ENCODE assay signal across 7 cellular contexts in the genomic region with DNA sequence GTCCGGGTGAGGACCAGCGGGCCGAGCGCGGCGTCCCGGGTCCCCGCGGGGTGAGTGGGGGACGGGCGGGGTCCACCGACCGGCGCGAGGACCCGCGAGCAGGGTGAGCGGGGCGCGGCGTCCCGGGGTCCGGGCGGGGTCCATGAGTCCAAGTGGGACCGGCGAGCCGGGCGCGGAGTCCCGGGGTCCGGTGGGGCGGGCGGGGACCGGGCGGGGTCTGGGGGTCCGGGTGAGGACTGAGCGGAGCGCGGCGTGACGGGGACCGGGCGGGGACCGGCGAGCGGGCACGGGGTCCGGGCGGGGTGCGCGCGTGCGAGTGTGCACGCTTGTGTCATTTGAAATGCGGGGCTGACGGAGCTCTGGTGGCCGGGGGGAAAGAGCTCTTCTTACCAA. TPM values are rescaled to one million over a fixed set of nuclear protein-coding genes. Genes with fewer than 3 reads are reported as not detected.
DNase-seq lines count a peak whose midpoint lies in the region; ATAC-seq and FAIRE-seq lines count a peak whose summit lies in the region.

No MANE protein-coding gene starts in this region.

- H3K4me1 ChIP-seq in right cardiac atrium (ENCODE audit: control insufficient read depth, insufficient read depth, low read length) (peaks cover 4% of the 10 kb centered on the region), small intestine (ENCODE audit: control insufficient read depth in 2 of 2, insufficient read depth in 1 of 2, low read depth in 1 of 2, low read length in 1 of 2) (peaks cover 0 to 2% of the 10 kb centered on the region in 2 donors)

- ATAC-seq in HG02938 (IDR thresholded peaks at IDR 0.05; ENCODE audit: unreplicated experiment) (peak; percentile 2), right cardiac atrium (peak; percentile 32 to 41), HG03108 (IDR thresholded peaks at IDR 0.05; ENCODE audit: unreplicated experiment) (no peak), HG02610 (IDR thresholded peaks at IDR 0.05; ENCODE audit: unreplicated experiment) (no peak)
- peak; percentile 21 to 36 for ATAC-seq in activated T-cell treated with anti-CD3 and anti-CD28 coated beads, Interleukin-2, amount 50 U/mL, for 72 hours (replicated peaks in 1 of 2)

- H3K27ac ChIP-seq in right cardiac atrium (ENCODE audit: low read length) (peak overlapping the region; percentile 94), small intestine (ENCODE audit: low read depth in 1 of 2, low read length in 1 of 2) (peak overlapping the region; percentile 65 to 93)

- H3K9me3 ChIP-seq in right cardiac atrium (ENCODE audit: control insufficient read depth, low read length): no peaks in the 10 kb centered on the region
- H3K9me3 ChIP-seq in small intestine (ENCODE audit: control insufficient read depth, low read depth): no peaks in the 10 kb centered on the region

- H3K4me3 ChIP-seq in right cardiac atrium (ENCODE audit: low read length): peak overlapping the region; percentile 66
- peak overlapping the region; percentile 85 to 86 for H3K4me3 ChIP-seq in small intestine (ENCODE audit: low read depth in 1 of 2, low read length in 2 of 2)

- H3K36me3 Mint-ChIP-seq in activated T-cell treated with anti-CD3 and anti-CD28 coated beads, Interleukin-2, amount 50 U/mL, for 72 hours (ENCODE audit: insufficient read depth in 2 of 2): peaks cover 0 to 2% of the 10 kb centered on the region in 2 donors

- FAIRE-seq in small intestine (lab: Jason Lieb, UNC): no peak

- no peaks in the 10 kb centered on the region for H3K9me3 Mint-ChIP-seq in activated T-cell treated with anti-CD3 and anti-CD28 coated beads, Interleukin-2, amount 50 U/mL, for 72 hours

- H3K27me3 ChIP-seq in right cardiac atrium (ENCODE audit: control insufficient read depth, insufficient read depth) (no peaks in the 10 kb centered on the region), small intestine (ENCODE audit: control insufficient read depth in 2 of 2, insufficient read depth in 2 of 2, low read length in 2 of 2) (peaks cover 0 to 5% of the 10 kb centered on the region in 2 donors)

- 2% methylated on average over 57 of the region's 57 CpGs for WGBS in right cardiac atrium
- 1 to 4% (median 2%) methylated on average over 43 to 57 of the region's 57 CpGs for WGBS in small intestine, 3 donors

- H3K4me3 Mint-ChIP-seq in activated T-cell treated with anti-CD3 and anti-CD28 coated beads, Interleukin-2, amount 50 U/mL, for 72 hours: peak overlapping the region; percentile 70 to 85

- peak overlapping the region; percentile 56 for H3K27ac Mint-ChIP-seq in activated T-cell treated with anti-CD3 and anti-CD28 coated beads, Interleukin-2, amount 50 U/mL, for 72 hours

- no peaks in the 10 kb centered on the region for H3K36me3 ChIP-seq in small intestine (ENCODE audit: control insufficient read depth in 2 of 2, insufficient read depth in 2 of 2, low read length in 2 of 2)

- intact Hi-C loops in right cardiac atrium (cut with DNase I): loop anchor here in 2 of 4 donors (10.0 kb wide), 2 partner anchors 104 to 224 kb away; no protein-coding TSS in a partner anchor

- H3K27me3 Mint-ChIP-seq in activated T-cell treated with anti-CD3 and anti-CD28 coated beads, Interleukin-2, amount 50 U/mL, for 72 hours (ENCODE audit: low read depth): peaks cover 86% of the 10 kb centered on the region

- peak; percentile 17 to 23 for DNase-seq in activated T-cell treated with anti-CD3 and anti-CD28 coated beads, Interleukin-2, amount 50 U/mL, for 72 hours
- DNase-seq in right cardiac atrium (peak; percentile 47 to 77 (median 77)), small intestine (no peak), NCI-H446 (lab: John Stamatoyannopoulos, UW) (no peak)

- peaks cover 14% of the 10 kb centered on the region for H3K4me1 Mint-ChIP-seq in activated T-cell treated with anti-CD3 and anti-CD28 coated beads, Interleukin-2, amount 50 U/mL, for 72 hours (ENCODE audit: low read depth)

RNA-seq across cellular contexts. Expression of a gene that starts 0.8 kb away (rescaled TPM):
- 100 to 1,000 TPM; 116 to 124 TPM for total RNA-seq in activated T-cell treated with anti-CD3 and anti-CD28 coated beads, Interleukin-2, amount 50 U/mL, for 72 hours
- total RNA-seq in right cardiac atrium: 10 to 100 TPM; 73.7 to 87.0 (median 81.1) TPM
- polyA plus RNA-seq in right cardiac atrium (19.4 TPM), small intestine (10 to 100 TPM in 1 of 3 donors, 1 to 10 TPM in 2; 1.8 to 11.6 (median 4.1) TPM)

Comparison
In these comparisons a context has a peak if more than half of its experiments do, and no peak if none do; other contexts are left out.
1. ATAC-seq: peak in HG02938 (single experiment), activated T-cell treated with anti-CD3 and anti-CD28 coated beads, Interleukin-2, amount 50 U/mL, for 72 hours (2 of 2) and right cardiac atrium (2 of 2); none in HG03108 (single experiment) and HG02610 (single experiment).
2. DNase-seq: peak in activated T-cell treated with anti-CD3 and anti-CD28 coated beads, Interleukin-2, amount 50 U/mL, for 72 hours (2 of 2) and right cardiac atrium (3 of 3); none in small intestine (single experiment) and NCI-H446 (0 of 2).